Comparison of ENCODE assay signal across 17 cellular contexts in genomic region chr16:24825696-24826095, GRCh38. TPM values are rescaled to one million over a fixed set of nuclear protein-coding genes. Genes with fewer than 3 reads are reported as not detected.
DNase-seq lines count a peak whose midpoint lies in the region; ATAC-seq and TF ChIP-seq lines count a peak whose summit lies in the region.
"Had no signal": no experiment of that assay in that cellular context is flagged by ENCODE, and none has a peak within 500 bp of the region (broad histone marks: within the 10 kb centered on the region; RNA-seq: fewer than 3 reads in every experiment).

No MANE protein-coding gene starts in this region.

- ATAC-seq in activated naive CD8-positive, alpha-beta T cell treated with anti-CD3 and anti-CD28 coated beads, Interleukin-2, amount 50 U/mL, for 24 hours: no peak
- ATAC-seq in RWPE2 (ENCODE audit: low read depth): peak; percentile 44; the same call in 2 of the 3 replicates
- no peak for ATAC-seq in GM21360 (IDR thresholded peaks at IDR 0.05; ENCODE audit: unreplicated experiment)
- ATAC-seq: GM12878, Panc1 had no signal

- H3K9me3 ChIP-seq in RWPE2 (ENCODE audit: severe bottlenecking) (no peaks in the 10 kb centered on the region), testis (no peaks in the 10 kb centered on the region)

- H3K4me1 ChIP-seq in RWPE2 (ENCODE audit: insufficient read depth, poor library complexity, severe bottlenecking): no peaks in the 10 kb centered on the region
- peaks cover 33% of the 10 kb centered on the region for H3K4me1 ChIP-seq in testis

- TF ChIP-seq CTCF in RWPE2 (IDR thresholded peaks at IDR 0.05; ENCODE audit: poor library complexity, severe bottlenecking): no peak
- TF ChIP-seq CTCF in nephron progenitor cell (IDR thresholded peaks at IDR 0.05): no peak
- no peak for TF ChIP-seq CTCF in testis (IDR thresholded peaks at IDR 0.05)

- 89 to 92% methylated on average over 10 of the region's 10 CpGs for WGBS in testis, 2 donors

- no peak for TF ChIP-seq POLR2A in testis (IDR thresholded peaks at IDR 0.05)

- H3K36me3 Mint-ChIP-seq in activated naive CD8-positive, alpha-beta T cell: peaks cover 4% of the 10 kb centered on the region
- peaks cover 30% of the 10 kb centered on the region for H3K36me3 Mint-ChIP-seq in activated naive CD8-positive, alpha-beta T cell treated with anti-CD3 and anti-CD28 coated beads, Interleukin-2, amount 50 U/mL, for 24 hours (ENCODE audit: low read depth)
- H3K36me3 Mint-ChIP-seq in nephron progenitor cell (ENCODE audit: low read depth): peaks cover 59% of the 10 kb centered on the region

- no peaks in the 10 kb centered on the region for H3K9me3 Mint-ChIP-seq in activated naive CD8-positive, alpha-beta T cell (ENCODE audit: low read depth)
- H3K9me3 Mint-ChIP-seq in activated naive CD8-positive, alpha-beta T cell treated with anti-CD3 and anti-CD28 coated beads, Interleukin-2, amount 50 U/mL, for 24 hours: no peaks in the 10 kb centered on the region
- no peaks in the 10 kb centered on the region for H3K9me3 Mint-ChIP-seq in nephron progenitor cell

- H3K4me3 ChIP-seq in RWPE2 (ENCODE audit: severe bottlenecking): no peak overlapping the region
- H3K4me3 ChIP-seq in testis: no peak overlapping the region
- H3K4me3 ChIP-seq: GM12878, GM23248 had no signal

- no peaks in the 10 kb centered on the region for H3K4me1 Mint-ChIP-seq in activated naive CD8-positive, alpha-beta T cell (ENCODE audit: low read depth)
- no peaks in the 10 kb centered on the region for H3K4me1 Mint-ChIP-seq in activated naive CD8-positive, alpha-beta T cell treated with anti-CD3 and anti-CD28 coated beads, Interleukin-2, amount 50 U/mL, for 24 hours
- no peaks in the 10 kb centered on the region for H3K4me1 Mint-ChIP-seq in nephron progenitor cell

- no peaks in the 10 kb centered on the region for H3K27me3 Mint-ChIP-seq in activated naive CD8-positive, alpha-beta T cell
- H3K27me3 Mint-ChIP-seq in activated naive CD8-positive, alpha-beta T cell treated with anti-CD3 and anti-CD28 coated beads, Interleukin-2, amount 50 U/mL, for 24 hours: no peaks in the 10 kb centered on the region
- no peaks in the 10 kb centered on the region for H3K27me3 Mint-ChIP-seq in nephron progenitor cell (ENCODE audit: low read depth, poor library complexity)

- peak overlapping the region; percentile 62 for H3K27ac Mint-ChIP-seq in activated naive CD8-positive, alpha-beta T cell
- no peak overlapping the region for H3K27ac Mint-ChIP-seq in activated naive CD8-positive, alpha-beta T cell treated with anti-CD3 and anti-CD28 coated beads, Interleukin-2, amount 50 U/mL, for 24 hours
- peak overlapping the region; percentile 84 for H3K27ac Mint-ChIP-seq in nephron progenitor cell

- H3K36me3 ChIP-seq in RWPE2 (ENCODE audit: low read depth) (peaks cover 46% of the 10 kb centered on the region), testis (ENCODE audit: low read depth, missing control alignments) (no peaks in the 10 kb centered on the region)

- DNase-seq in activated naive CD8-positive, alpha-beta T cell treated with anti-CD3 and anti-CD28 coated beads, Interleukin-2, amount 50 U/mL, for 24 hours: no peak
- DNase-seq in RWPE2 (ENCODE audit: low spot score): no peak
- DNase-seq in epithelial cell of prostate (ENCODE audit: low read depth, low spot score): no peak
- no peak for DNase-seq in nephron progenitor cell
- no peak for DNase-seq in mucosa of gallbladder (ENCODE audit: low spot score)
- DNase-seq in testis: no peak
- DNase-seq: AML-193, GM23248, NCI-H1436 treated with DMSO at 0.1 percent for 48 hours, NCI-H226, NCI-H774, SHP77 had no signal

- H3K4me3 Mint-ChIP-seq in activated naive CD8-positive, alpha-beta T cell: no peak overlapping the region
- no peak overlapping the region for H3K4me3 Mint-ChIP-seq in activated naive CD8-positive, alpha-beta T cell treated with anti-CD3 and anti-CD28 coated beads, Interleukin-2, amount 50 U/mL, for 24 hours
- H3K4me3 Mint-ChIP-seq in nephron progenitor cell: no peak overlapping the region

- H3K27ac ChIP-seq in RWPE2 (ENCODE audit: poor library complexity, severe bottlenecking) (no peak overlapping the region), epithelial cell of prostate (peak overlapping the region; percentile 30), testis (no peak overlapping the region)
- H3K27ac ChIP-seq: GM23248 had no signal

- intact Hi-C loops in testis (cut with DNase I; ENCODE audit: low total_unique reads): no loop called here

- no peaks in the 10 kb centered on the region for H3K27me3 ChIP-seq in RWPE2 (ENCODE audit: insufficient read depth, poor library complexity, severe bottlenecking)
- no peaks in the 10 kb centered on the region for H3K27me3 ChIP-seq in testis

RNA-seq across cellular contexts. Expression of gene SLC5A11, which starts 20.1 kb away (rescaled TPM):
- total RNA-seq in mucosa of gallbladder (2.5 TPM), testis (1 to 10 TPM in 1 of 2 donors, under 1 TPM in 1; 0.39 to 1.3 TPM)
- polyA plus RNA-seq in testis (ENCODE audit: insufficient read depth, low read depth, low replicate concordance): 0.78 TPM
- total RNA-seq: G401, GM12878, GM23248 had no signal
- polyA plus RNA-seq: GM23248 had no signal
